Comparison of ENCODE assay signal across 8 cellular contexts in the genomic region with DNA sequence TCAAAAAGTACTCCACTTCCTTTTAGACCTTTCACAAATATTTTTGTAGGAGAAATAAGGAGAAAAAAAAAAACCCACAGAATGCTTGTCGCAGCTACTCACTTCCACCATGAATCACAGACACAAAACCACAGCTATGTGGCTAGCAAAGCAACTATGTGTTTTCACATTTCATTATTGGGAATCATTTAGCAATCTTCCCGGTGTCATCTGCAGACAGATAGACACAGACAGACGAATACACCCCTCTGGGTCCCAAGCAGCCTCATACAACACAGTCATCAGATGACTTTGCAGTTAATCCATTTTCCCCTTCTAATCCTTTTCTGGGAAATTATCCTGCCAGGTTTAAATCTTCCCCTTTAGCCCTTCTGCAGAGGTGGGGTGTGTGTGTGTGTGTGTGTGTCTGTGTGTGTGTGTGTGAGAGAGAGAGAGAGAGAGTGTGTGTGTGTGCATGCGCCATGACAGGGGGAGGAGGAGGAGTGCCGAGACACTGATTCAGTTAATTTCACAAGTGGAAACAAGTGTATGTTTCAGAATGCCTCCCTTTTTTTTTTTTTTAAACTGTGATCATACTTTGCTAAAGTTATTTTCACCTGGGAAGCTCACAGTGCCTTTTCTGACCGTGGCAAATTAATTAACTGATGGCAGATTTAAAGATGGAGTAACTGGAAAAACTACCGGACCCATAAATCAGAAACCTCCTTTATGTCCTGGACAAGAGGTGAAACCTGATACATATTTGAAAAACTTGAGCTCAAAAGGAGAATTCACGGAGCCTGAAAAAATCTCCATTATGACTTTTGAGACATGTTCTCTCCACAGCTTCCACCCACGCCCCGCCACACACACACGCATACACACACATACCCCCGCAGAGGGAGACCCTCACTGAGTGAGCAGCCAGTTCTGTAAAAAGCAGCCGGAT. TPM values are rescaled to one million over a fixed set of nuclear protein-coding genes. Genes with fewer than 3 reads are reported as not detected.
A peak's percentile ranks its signal among the peaks of the same experiment; 100 is the strongest.
DNase-seq lines count a peak whose midpoint lies in the region; ATAC-seq and TF ChIP-seq lines count a peak whose summit lies in the region.

No MANE protein-coding gene starts in this region.

- H3K4me1 ChIP-seq in mucosa of rectum (ENCODE audit: control insufficient read depth in 2 of 2, insufficient read depth in 2 of 2, low read length in 2 of 2) = peaks cover 10 to 12% of the 10 kb centered on the region in 2 donors
- H3K4me1 ChIP-seq in uterus = peaks cover 0 to 7% of the 10 kb centered on the region in 2 donors

- POLR2A ChIA-PET in MCF 10A (lab: Yijun Ruan, JAX) = interaction anchor here (0.6 to 10.5 kb wide), 27 partner anchors 9 to 1446 kb away, joined by 3 to 162 read pairs (median 5); partner anchors contain the start of genes AREL1, FCF1, ISCA2 and LTBP2

- H3K27ac Mint-ChIP-seq in MCF 10A (ENCODE audit: low read depth, unreplicated experiment) = peak overlapping the region; percentile 92

- no peak overlapping the region for H3K9ac ChIP-seq in mucosa of rectum (ENCODE audit: low read depth in 1 of 2, low read length in 2 of 2)

- no peaks in the 10 kb centered on the region for H3K9me3 Mint-ChIP-seq in MCF 10A (ENCODE audit: unreplicated experiment)

- CTCF ChIA-PET in MCF 10A (lab: Yijun Ruan, JAX) = interaction anchor here (0.6 to 3.8 kb wide), 27 partner anchors 9 to 1166 kb away, joined by 3 to 23 read pairs (median 3); partner anchors contain the start of genes LTBP2 and YLPM1

- peak overlapping the region; percentile 67 for H3K4me3 Mint-ChIP-seq in MCF 10A (ENCODE audit: unreplicated experiment)

- H3K4me1 Mint-ChIP-seq in MCF 10A (ENCODE audit: insufficient read depth, unreplicated experiment) = peaks cover 69% of the 10 kb centered on the region

- H3K27me3 Mint-ChIP-seq in MCF 10A (ENCODE audit: insufficient read depth, unreplicated experiment) = no peaks in the 10 kb centered on the region

- H3K27ac ChIP-seq in mucosa of rectum (ENCODE audit: low read depth in 2 of 2, low read length in 2 of 2) = peak overlapping the region; percentile 60 to 67
- H3K27ac ChIP-seq in uterus = peak overlapping the region; percentile 88 to 93

- H3K27me3 ChIP-seq in mucosa of rectum (ENCODE audit: control insufficient read depth in 2 of 2, insufficient read depth in 2 of 2, low read length in 2 of 2) (no peaks in the 10 kb centered on the region), uterus (no peaks in the 10 kb centered on the region)

- peaks cover 4% of the 10 kb centered on the region for H3K36me3 Mint-ChIP-seq in MCF 10A (ENCODE audit: insufficient read depth, unreplicated experiment)

- no peaks in the 10 kb centered on the region for H3K9me3 ChIP-seq in mucosa of rectum (ENCODE audit: control insufficient read depth in 2 of 2, low read length in 2 of 2)
- no peaks in the 10 kb centered on the region for H3K9me3 ChIP-seq in uterus

- no peak overlapping the region for H3K4me3 ChIP-seq in mucosa of rectum (ENCODE audit: low read length in 2 of 2)
- H3K4me3 ChIP-seq in uterus = peak overlapping the region in 1 of 2 donors; percentile 0

- peak in 1 of 2 donors; percentile 13 for TF ChIP-seq POLR2A in uterus (IDR thresholded peaks at IDR 0.05)

- no peak for TF ChIP-seq CTCF in MCF 10A (IDR thresholded peaks at IDR 0.05; ENCODE audit: unreplicated experiment)
- TF ChIP-seq CTCF in uterus (IDR thresholded peaks at IDR 0.05) = peak in 1 of 4 experiments; percentile 8

- BruUV-seq in MCF 10A (replicated peaks; lab: Mats Ljungman, UMichigan) = TSS peak; percentile 92

- DNase-seq in H4 (ENCODE audit: low spot score) (peak; percentile 93), NCI-H82 treated with DMSO at 0.1 percent for 48 hours (lab: John Stamatoyannopoulos, UW; ENCODE audit: unreplicated experiment) (peak; percentile 99), MCF 10A (ENCODE audit: unreplicated experiment) (peak; percentile 97), uterus (peak; percentile 55 to 76), SK-N-DZ (ENCODE audit: low spot score) (no peak), NCI-H446 (lab: John Stamatoyannopoulos, UW) (no peak)

- ATAC-seq in GM19452 (IDR thresholded peaks at IDR 0.05; ENCODE audit: unreplicated experiment) = no peak

- H3K36me3 ChIP-seq in mucosa of rectum (ENCODE audit: control insufficient read depth in 2 of 2, insufficient read depth in 2 of 2, low read length in 2 of 2) (no peaks in the 10 kb centered on the region), uterus (no peaks in the 10 kb centered on the region)

- intact Hi-C loops in MCF 10A (cut with micrococcal nuclease) = loop anchor here (1.0 to 10.0 kb wide), 4 partner anchors 23 to 683 kb away; partner anchors contain the start of genes ISCA2 and NPC2
- intact Hi-C loops in uterus (cut with DNase I; ENCODE audit: low total_unique reads) = no loop called here

RNA-seq across cellular contexts. Expression of gene LTBP2, which starts 39.9 kb away (rescaled TPM):
- 1.5 and 1.6 TPM in 2 replicates for total RNA-seq in H4 (2014; rRNA removed; shearing (Covaris generic))
- total RNA-seq in MCF 10A (2022) = 9.1 and 16.8 TPM in 2 replicates
- total RNA-seq in uterus = 10 to 100 TPM; 18.8 to 70.6 (median 35.1) TPM
- 0.01 TPM in 1 of 2 replicates, not detected in the other for polyA plus RNA-seq in SK-N-DZ (2014; cell fraction: cytosol; rRNA removed)
- polyA plus RNA-seq in SK-N-DZ (2014; cell fraction: nucleus; rRNA removed) = not detected in 2 replicates

Comparison
In these comparisons a context has a peak if more than half of its experiments do, and no peak if none do; other contexts are left out.
1. DNase-seq: peak in H4 (single experiment), NCI-H82 treated with DMSO at 0.1 percent for 48 hours (single experiment), MCF 10A (single experiment) and uterus (2 of 2); none in SK-N-DZ (single experiment) and NCI-H446 (0 of 2).